34 cellular contexts compared by ENCODE assay signal in genomic region chr10:68536973-68537372, GRCh38.
"Had no signal": no experiment of that assay in that cellular context is flagged by ENCODE, and none has a peak within 500 bp of the region (broad histone marks: within the 10 kb centered on the region; RNA-seq: fewer than 3 reads in every experiment).

No MANE protein-coding gene starts in this region.

- DNase-seq: Karpas-422, Kasumi-1, MG63, MM.1S, MV-4-11, NCI-H1048, NCI-H1092, NCI-H1092 treated with DMSO at 0.1 percent for 48 hours, NCI-H1105, NCI-H1105 treated with DMSO at 0.1 percent for 48 hours, NCI-H1417, NCI-H1417 treated with DMSO at 0.1 percent for 48 hours, NCI-H1436, NCI-H1436 treated with DMSO at 0.1 percent for 48 hours, NCI-H146, NCI-H1694, NCI-H1694 treated with DMSO at 0.1 percent for 48 hours, NCI-H187 treated with DMSO at 0.1 percent for 48 hours, NCI-H1930, NCI-H2029, NCI-H2029 treated with DMSO at 0.1 percent for 48 hours, NCI-H2081, NCI-H2081 treated with DMSO at 0.1 percent for 48 hours, NCI-H2107, NCI-H2171, NCI-H2171 treated with DMSO at 0.1 percent for 48 hours, NCI-H2227 treated with DMSO at 0.1 percent for 48 hours, NCI-H226, NCI-H345, NCI-H446, NCI-H446 treated with DMSO at 0.1 percent for 48 hours, NCI-H510A, NCI-H510A treated with DMSO at 0.1 percent for 48 hours, NCI-H524 had no signal

- H3K36me3 ChIP-seq: MG63 had no signal

- H3K9me3 ChIP-seq: MG63 had no signal

- H3K27me3 ChIP-seq: MG63 had no signal

- H3K4me3 ChIP-seq: MG63 had no signal
